In genomic region chr12:6767301-6767591, GRCh38 we compare ENCODE assay signal across 8 cellular contexts. TPM values are rescaled to one million over a fixed set of nuclear protein-coding genes. Genes with fewer than 3 reads are reported as not detected.
DNase-seq lines count a peak whose midpoint lies in the region; ATAC-seq, FAIRE-seq and TF ChIP-seq lines count a peak whose summit lies in the region.

No MANE protein-coding gene starts in this region.

- H3K36me3 ChIP-seq in HUES48 (ENCODE audit: control insufficient read depth, insufficient read depth, low read length) (peaks cover 20% of the 10 kb centered on the region), mammary epithelial cell (ENCODE audit: insufficient read depth, low read length) (peaks cover 10% of the 10 kb centered on the region)

- TF ChIP-seq EP300 in A549 (IDR thresholded peaks at IDR 0.05), result no peak

- POLR2A ChIA-PET in A549 (lab: Yijun Ruan, JAX), result interaction anchor here (0.6 to 5.1 kb wide), 11 partner anchors 7 to 139 kb away, joined by 3 to 118 read pairs (median 13); partner anchors contain the start of genes CDCA3, COPS7A, MLF2 and TPI1

- ATAC-seq in A549, result no peak

- no TSS peak for BruUV-seq in mammary epithelial cell (replicated peaks; lab: Mats Ljungman, UMichigan)

- in situ Hi-C loops in mammary epithelial cell (cut with MboI; ENCODE audit: low sequenced_read_pairs in 2 of 2), result no loop called here

- no peak for TF ChIP-seq CTCF in A549 (IDR thresholded peaks at IDR 0.05)
- no peak for TF ChIP-seq CTCF in mammary epithelial cell (conservative IDR thresholded peaks at IDR 0.05 in 1 of 2, IDR thresholded peaks at IDR 0.05 in 1 of 2; ENCODE audit: extremely low read depth in 1 of 2, insufficient read depth in 1 of 2, low read depth in 1 of 2, low read length in 2 of 2)

- H3K27me3 ChIP-seq in HUES48 (ENCODE audit: control insufficient read depth, insufficient read depth, low read length), result peaks cover 11% of the 10 kb centered on the region; the same call in 1 of the 2 replicates
- H3K27me3 ChIP-seq in mammary epithelial cell (ENCODE audit: insufficient read depth, low read length), result no peaks in the 10 kb centered on the region
- peaks cover 30% of the 10 kb centered on the region for H3K27me3 ChIP-seq in mononuclear cell (ENCODE audit: insufficient read depth, low read length)

- H3K9me3 ChIP-seq in A549 (no peaks in the 10 kb centered on the region), HUES48 (ENCODE audit: control insufficient read depth, insufficient read depth, low read length) (no peaks in the 10 kb centered on the region), mammary epithelial cell (replicated peaks; ENCODE audit: insufficient read depth, low read length) (no peaks in the 10 kb centered on the region), mononuclear cell (ENCODE audit: low read depth, low read length) (no peaks in the 10 kb centered on the region)

- peak overlapping the region; percentile 24 for H2AFZ ChIP-seq in mammary epithelial cell (ENCODE audit: low read depth, low read length)

- DNase-seq in A549 (ENCODE audit: low read depth in 1 of 2, low spot score in 1 of 2), result no peak
- no peak for DNase-seq in mammary epithelial cell
- DNase-seq in hypothalamus (lab: John Stamatoyannopoulos, UW), result no peak
- no peak for DNase-seq in frontal cortex (ENCODE audit: low spot score in 2 of 2)
- no peak for DNase-seq in urothelium cell line (ENCODE audit: low spot score)
- no peak for DNase-seq in superior temporal gyrus (ENCODE audit: extremely low spot score)

- FAIRE-seq in A549 (lab: Jason Lieb, UNC) (no peak), frontal cortex (lab: Jason Lieb, UNC) (no peak), urothelium cell line (lab: Jason Lieb, UNC) (no peak)

- WGBS in A549 (ENCODE audit: missing lambda C conversion rate), result 2% methylated on average over 17 of the region's 17 CpGs
- WGBS in mammary epithelial cell (ENCODE audit: low coverage, missing lambda C conversion rate), result 5% methylated on average over 15 of the region's 17 CpGs

- H3K27ac ChIP-seq in A549 (peak overlapping the region; percentile 94 to 99), HUES48 (ENCODE audit: low read depth, low read length) (peak overlapping the region; percentile 82), mammary epithelial cell (ENCODE audit: insufficient read depth, low read depth, low read length) (no peak overlapping the region)

- peaks cover 32% of the 10 kb centered on the region for H3K79me2 ChIP-seq in mammary epithelial cell (ENCODE audit: insufficient read depth, low read length)

- H4K20me1 ChIP-seq in mammary epithelial cell (ENCODE audit: insufficient read depth, low read length), result no peaks in the 10 kb centered on the region

- CTCF ChIA-PET in A549 (lab: Yijun Ruan, JAX) (interaction anchor here (0.6 to 26.0 kb wide), 23 partner anchors 8 to 194 kb away, joined by 3 to 670 read pairs (median 6); partner anchors contain the start of genes CD4, CDCA3, COPS7A and MLF2), mammary epithelial cell (lab: Charles Lee; ENCODE audit: low non-redundant PET) (interaction anchor here (2.0 kb wide), 1 partner anchor 14 kb away, joined by 23 read pairs; the partner anchor contains the start of gene MLF2)

- H3K4me2 ChIP-seq in A549 (peak overlapping the region; percentile 86), mammary epithelial cell (ENCODE audit: insufficient read depth, low read depth, low read length) (peak overlapping the region; percentile 84)

- intact Hi-C loops in mammary epithelial cell (cut with micrococcal nuclease), result loop anchor here (1.0 to 5.0 kb wide), 3 partner anchors 32 to 80 kb away; partner anchors contain the start of gene ZNF384

- no peak for TF ChIP-seq RAD21 in A549 (conservative IDR thresholded peaks at IDR 0.05 in 1 of 2, IDR thresholded peaks at IDR 0.05 in 1 of 2)

- peak overlapping the region; percentile 52 for H3K9ac ChIP-seq in HUES48 (ENCODE audit: low read depth, low read length)
- H3K9ac ChIP-seq in mammary epithelial cell (ENCODE audit: insufficient read depth, low read length), result peak overlapping the region; percentile 65

- dilution Hi-C loops in mammary epithelial cell (cut with HindIII; ENCODE audit: low sequenced_read_pairs), result loop anchor here (5.0 kb wide), 1 partner anchor 65 kb away; no protein-coding TSS in a partner anchor

- H3K4me1 ChIP-seq in A549 (peaks cover 68% of the 10 kb centered on the region), HUES48 (ENCODE audit: control insufficient read depth, insufficient read depth, low read length) (peaks cover 39% of the 10 kb centered on the region), mammary epithelial cell (ENCODE audit: insufficient read depth, low read length) (peaks cover 33% of the 10 kb centered on the region), mononuclear cell (ENCODE audit: insufficient read depth, low read length) (peaks cover 45% of the 10 kb centered on the region)

- H3K4me3 ChIP-seq in A549 (peak overlapping the region; percentile 97), HUES48 (ENCODE audit: low read depth, low read length) (peak overlapping the region; percentile 83), mammary epithelial cell (replicated peaks in 1 of 3; ENCODE audit: insufficient read depth in 1 of 3, low read depth in 2 of 3, low read length in 3 of 3) (peak overlapping the region; percentile 41 to 78 (median 76)), mononuclear cell (ENCODE audit: low read length) (peak overlapping the region; percentile 43)

- TF ChIP-seq POLR2A in A549 (IDR thresholded peaks at IDR 0.05; ENCODE audit: low read length), result no peak

TF ChIP-seq in A549, 52 proteins besides CTCF, POLR2A, EP300 and RAD21 (continues in another document):
- TF ChIP-seq FOSL2 (IDR thresholded peaks at IDR 0.05), result no peak
- TF ChIP-seq FOSL2 (CRISPR knock-in tag; IDR thresholded peaks at IDR 0.05), result no peak
- TF ChIP-seq HDAC2 (IDR thresholded peaks at IDR 0.05), result no peak
- no peak for TF ChIP-seq ZFP36 (IDR thresholded peaks at IDR 0.05; ENCODE audit: borderline replicate concordance, partially characterized antibody)
- TF ChIP-seq BCL3 (IDR thresholded peaks at IDR 0.05), result no peak
- TF ChIP-seq HOXB5 (CRISPR knock-in tag; IDR thresholded peaks at IDR 0.05), result no peak

RNA-seq across cellular contexts. Expression of gene PTMS, which starts 1.1 kb away (rescaled TPM):
- polyA plus RNA-seq in A549 (2011; rRNA removed) (205 and 391 TPM in 2 replicates), A549 (2017; fragmentation: RNase III; extraction: RNeasy Plus Mini Kit Qiagen cat#74134 plus additional on column Dnase treatment) (868 to 1,195 TPM (median 1,161 TPM) in 3 replicates), mammary epithelial cell (199 TPM)
- 584 and 643 TPM in 2 replicates for polyA plus RNA-seq in A549 (2012; cell fraction: cytosol; rRNA removed)
- polyA plus RNA-seq in A549 (2012; cell fraction: nucleus; rRNA removed), result 397 and 450 TPM in 2 replicates
- polyA minus RNA-seq in A549 (2011; rRNA and poly(A)+ RNA removed), result 256 and 300 TPM in 2 replicates
- total RNA-seq in mammary epithelial cell (100 to 1,000 TPM in 1 of 2 donors, 10 to 100 TPM in 1; 56.5 to 365 TPM), mononuclear cell (1.9 TPM), frontal cortex (47.7 TPM)
- polyA minus RNA-seq in mammary epithelial cell, result 356 TPM

RNA-seq across cellular contexts. Expression of gene LAG3, which starts 5.1 kb away (rescaled TPM):
- polyA plus RNA-seq in A549 (2011; rRNA removed), result 0.56 and 0.66 TPM in 2 replicates
- polyA plus RNA-seq in A549 (2012; cell fraction: cytosol; rRNA removed), result 0.93 and 1.2 TPM in 2 replicates
- polyA plus RNA-seq in A549 (2012; cell fraction: nucleus; rRNA removed), result 9.8 and 10.8 TPM in 2 replicates
- polyA plus RNA-seq in A549 (2017; fragmentation: RNase III; extraction: RNeasy Plus Mini Kit Qiagen cat#74134 plus additional on column Dnase treatment), result 1.6 to 2.3 TPM (median 1.7 TPM) in 3 replicates
- polyA minus RNA-seq in A549 (2011; rRNA and poly(A)+ RNA removed), result 0.19 and 0.95 TPM in 2 replicates
- 1 to 10 TPM in 1 of 2 donors, under 1 TPM in 1; 0.67 to 1.3 TPM for total RNA-seq in mammary epithelial cell
- 0.33 TPM for polyA plus RNA-seq in mammary epithelial cell
- not detected for polyA minus RNA-seq in mammary epithelial cell
- total RNA-seq in mononuclear cell, result 0.31 TPM
- under 0.01 TPM for total RNA-seq in frontal cortex

RNA-seq across cellular contexts. Expression of gene MLF2, which starts 14.3 kb away (rescaled TPM):
- polyA plus RNA-seq in A549 (2011; rRNA removed), result 302 and 310 TPM in 2 replicates
- polyA plus RNA-seq in A549 (2012; cell fraction: cytosol; rRNA removed), result 530 and 634 TPM in 2 replicates
- polyA plus RNA-seq in A549 (2012; cell fraction: nucleus; rRNA removed), result 414 and 425 TPM in 2 replicates
- polyA plus RNA-seq in A549 (2017; fragmentation: RNase III; extraction: RNeasy Plus Mini Kit Qiagen cat#74134 plus additional on column Dnase treatment), result 269 to 305 TPM (median 295 TPM) in 3 replicates
- 200 and 287 TPM in 2 replicates for polyA minus RNA-seq in A549 (2011; rRNA and poly(A)+ RNA removed)
- total RNA-seq in mammary epithelial cell, result 100 to 1,000 TPM; 233 to 294 TPM
- 425 TPM for polyA plus RNA-seq in mammary epithelial cell
- polyA minus RNA-seq in mammary epithelial cell, result 387 TPM
- 63.2 TPM for total RNA-seq in mononuclear cell
- total RNA-seq in frontal cortex, result 77.9 TPM

RNA-seq across cellular contexts. Expression of gene CD4, which starts 22.1 kb away (rescaled TPM):
- polyA plus RNA-seq in A549 (2011; rRNA removed), result not detected in 2 replicates
- polyA plus RNA-seq in A549 (2012; cell fraction: cytosol; rRNA removed), result 0.01 TPM in 1 of 2 replicates, not detected in the other
- polyA plus RNA-seq in A549 (2012; cell fraction: nucleus; rRNA removed), result 0.04 TPM in 1 of 2 replicates, not detected in the other
- 0.03 TPM in 1 of 3 replicates, not detected in the others for polyA plus RNA-seq in A549 (2017; fragmentation: RNase III; extraction: RNeasy Plus Mini Kit Qiagen cat#74134 plus additional on column Dnase treatment)
- polyA minus RNA-seq in A549 (2011; rRNA and poly(A)+ RNA removed), result not detected in 2 replicates
- total RNA-seq in mammary epithelial cell, result 1 to 10 TPM in 1 of 2 donors, under 1 TPM in 1; 0.17 to 1.8 TPM
- polyA plus RNA-seq in mammary epithelial cell, result 0.60 TPM
- not detected for polyA minus RNA-seq in mammary epithelial cell
- 94.3 TPM for total RNA-seq in mononuclear cell
- 2.0 TPM for total RNA-seq in frontal cortex

RNA-seq across cellular contexts. Expression of gene COPS7A, which starts 43.4 kb away (rescaled TPM):
- polyA plus RNA-seq in A549 (2011; rRNA removed) (78.8 and 95.0 TPM in 2 replicates), A549 (2017; fragmentation: RNase III; extraction: RNeasy Plus Mini Kit Qiagen cat#74134 plus additional on column Dnase treatment) (46.9 to 51.2 TPM (median 50.0 TPM) in 3 replicates), mammary epithelial cell (96.9 TPM)
- 156 and 169 TPM in 2 replicates for polyA plus RNA-seq in A549 (2012; cell fraction: cytosol; rRNA removed)
- polyA plus RNA-seq in A549 (2012; cell fraction: nucleus; rRNA removed), result 167 and 203 TPM in 2 replicates
- polyA minus RNA-seq in A549 (2011; rRNA and poly(A)+ RNA removed), result 38.6 and 42.1 TPM in 2 replicates
- total RNA-seq in mammary epithelial cell (10 to 100 TPM; 54.2 to 57.2 TPM), mononuclear cell (9.3 TPM), frontal cortex (24.5 TPM)
- 48.0 TPM for polyA minus RNA-seq in mammary epithelial cell

Comparison
In these comparisons a context has a peak if more than half of its experiments do, and no peak if none do; other contexts are left out.
1. H3K4me3 ChIP-seq: peak in every context shown above with its lines; median percentile 97 in A549; 83 in HUES48; 76 in mammary epithelial cell; 43 in mononuclear cell.
2. RNA of gene PTMS, which starts 1.1 kb away (total RNA-seq): 56.5 to 365 TPM in mammary epithelial cell and 47.7 TPM in frontal cortex (single experiment); 1.9 TPM in mononuclear cell (single experiment); every median in the first group is over 10 times any median in the second.